In the genomic region with DNA sequence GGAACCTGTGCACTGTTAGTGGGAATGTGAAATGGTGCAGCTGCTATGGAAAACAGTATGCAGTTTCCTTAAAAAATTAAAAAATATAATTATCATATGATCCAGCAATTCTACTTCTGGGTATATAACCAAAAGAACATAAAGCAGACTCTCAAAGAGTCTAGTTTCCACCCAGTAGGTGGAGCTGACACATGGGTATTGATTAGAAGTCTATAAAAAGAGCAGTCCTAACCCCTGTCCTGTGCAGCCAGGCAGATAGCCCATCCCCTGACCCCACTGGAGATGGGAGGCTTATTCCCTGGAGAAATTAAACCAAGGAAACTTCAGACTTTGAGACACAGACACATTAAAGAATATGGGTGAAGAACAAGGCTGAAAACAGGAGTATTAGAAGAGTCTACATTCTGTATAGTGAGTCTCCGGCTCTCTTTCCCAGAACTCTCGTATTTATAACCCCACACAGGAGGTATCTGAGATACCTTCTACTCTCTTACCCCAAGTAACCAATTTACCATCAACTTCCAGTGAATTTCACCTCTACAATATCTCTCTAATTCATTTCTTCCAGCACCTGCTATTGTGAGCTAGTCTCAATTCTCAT, we compare ENCODE assay signal across 15 cellular contexts.
DNase-seq lines count a peak whose midpoint lies in the region; ATAC-seq, FAIRE-seq and TF ChIP-seq lines count a peak whose summit lies in the region.
"Had no signal": no experiment of that assay in that cellular context is flagged by ENCODE, and none has a peak within 500 bp of the region (broad histone marks: within the 10 kb centered on the region; RNA-seq: fewer than 3 reads in every experiment).

No MANE protein-coding gene starts in this region.

- no peaks in the 10 kb centered on the region; a peak in 1 of 5 replicates for H3K4me1 ChIP-seq in K562 (replicated peaks in 1 of 2; ENCODE audit: control insufficient read depth in 2 of 2, insufficient read depth in 2 of 2, low read length in 2 of 2)
- H3K4me1 ChIP-seq: gastroesophageal sphincter had no signal

- H3K27ac ChIP-seq in 22Rv1 (no peak overlapping the region), K562 (ENCODE audit: extremely low read depth, low read depth, low read length) (no peak overlapping the region)
- H3K27ac ChIP-seq: BLaER1 treated with 17β-estradiol and CSF1 and Interleukin-3, amounts not matched to agents 10 nM and 100 nM; gastroesophageal sphincter had no signal

- ATAC-seq in K562 (peak; percentile 84), HG03354 (IDR thresholded peaks at IDR 0.05; ENCODE audit: poor library complexity, severe bottlenecking, unreplicated experiment) (no peak)
- ATAC-seq: gastroesophageal sphincter; stimulated activated naive CD8-positive, alpha-beta T cell treated with anti-CD3 and anti-CD28 coated beads, Interleukin-15, Interleukin-2, amounts not matched to agents 100 U/mL and 50 U/mL, for 24 hours had no signal

- no peak for FAIRE-seq in K562 (lab: Jason Lieb, UNC)

- CTCF ChIA-PET in K562 (lab: Yijun Ruan, JAX; ENCODE audit: low intra/inter-chr PET ratio): interaction anchor here (1.0 kb wide), 1 partner anchor 157 kb away, joined by 4 read pairs; no protein-coding TSS in a partner anchor

- H3K27me3 ChIP-seq in GM06990 (replicated peaks; ENCODE audit: control insufficient read depth, insufficient read depth, low read length): no peaks in the 10 kb centered on the region
- no peaks in the 10 kb centered on the region for H3K27me3 ChIP-seq in K562 (ENCODE audit: control insufficient read depth in 2 of 2, insufficient read depth in 2 of 2, low read length in 2 of 2)
- H3K27me3 ChIP-seq: BLaER1 treated with 17β-estradiol and CSF1 and Interleukin-3, amounts not matched to agents 10 nM and 100 nM; gastroesophageal sphincter had no signal

- no peak for DNase-seq in GM06990 (ENCODE audit: extremely low read depth, insufficient read length)
- DNase-seq in NAMALWA (ENCODE audit: low spot score): peak; percentile 24
- peak in 2 of 4 experiments; percentile 15 to 21 for DNase-seq in K562 (ENCODE audit: extremely low read depth in 1 of 4, low spot score in 3 of 4)
- DNase-seq in occipital lobe (lab: John Stamatoyannopoulos, UW): no peak
- no peak for DNase-seq in stimulated activated CD4-positive, alpha-beta T cell treated with anti-CD3 and anti-CD28 coated beads, Interleukin-15, amount 100 ng/mL, for 24 hours
- no peak for DNase-seq in activated naive CD4-positive, alpha-beta T cell treated with anti-CD3 and anti-CD28 coated beads, Interleukin-2, amount 50 U/mL, for 16 hours
- DNase-seq: activated CD8-positive, alpha-beta memory T cell treated with anti-CD3 and anti-CD28 coated beads for 24 hours; activated naive CD8-positive, alpha-beta T cell treated with anti-CD3 and anti-CD28 coated beads for 36 hours; cortex of kidney; NCI-H187; stimulated activated naive CD8-positive, alpha-beta T cell treated with anti-CD3 and anti-CD28 coated beads, Interleukin-15, Interleukin-2, amounts not matched to agents 100 U/mL and 50 U/mL, for 24 hours had no signal

- 69% methylated on average over 2 of the region's 2 CpGs for WGBS in K562 (ENCODE audit: insufficient coverage, low coverage, missing lambda C conversion rate)

- no peak overlapping the region for H3K9ac ChIP-seq in K562 (ENCODE audit: insufficient read depth in 1 of 2, low read depth in 2 of 2, low read length in 2 of 2)
- H3K9ac ChIP-seq: BLaER1 treated with 17β-estradiol and CSF1 and Interleukin-3, amounts not matched to agents 10 nM and 100 nM had no signal

- H3K36me3 ChIP-seq in GM06990 (ENCODE audit: control insufficient read depth, insufficient read depth, low read length) (no peaks in the 10 kb centered on the region), K562 (ENCODE audit: control insufficient read depth, insufficient read depth, low read length) (no peaks in the 10 kb centered on the region)
- H3K36me3 ChIP-seq: BLaER1 treated with 17β-estradiol and CSF1 and Interleukin-3, amounts not matched to agents 10 nM and 100 nM; gastroesophageal sphincter had no signal

- no peak for TF ChIP-seq EP300 in K562 (IDR thresholded peaks at IDR 0.05; ENCODE audit: low read length)

- no peak for TF ChIP-seq POLR2A in K562 (conservative IDR thresholded peaks at IDR 0.05)

- no peak overlapping the region for H2AFZ ChIP-seq in K562 (ENCODE audit: low read depth, low read length)

- in situ Hi-C loops in K562 (cut with MboI): no loop called here

- BruUV-seq in K562 (replicated peaks; lab: Mats Ljungman, UMichigan): no TSS peak

- H3K4me2 ChIP-seq in K562 (ENCODE audit: insufficient read depth, low read length): no peak overlapping the region

- H4K20me1 ChIP-seq in K562 (replicated peaks; ENCODE audit: control insufficient read depth, insufficient read depth, low read length): no peaks in the 10 kb centered on the region
- H4K20me1 ChIP-seq: BLaER1 treated with 17β-estradiol and CSF1 and Interleukin-3, amounts not matched to agents 10 nM and 100 nM had no signal

- no peaks in the 10 kb centered on the region for H3K79me2 ChIP-seq in K562 (ENCODE audit: control insufficient read depth, insufficient read depth, low read length)

- TF ChIP-seq CTCF in 22Rv1 (IDR thresholded peaks at IDR 0.05) (peak; percentile 30), GM06990 (IDR thresholded peaks at IDR 0.05; ENCODE audit: insufficient read depth, low read length, poor library complexity, severe bottlenecking) (peak; percentile 20), K562 (IDR thresholded peaks at IDR 0.05 in 2 of 3, conservative IDR thresholded peaks at IDR 0.05 in 1 of 3; ENCODE audit: insufficient read depth in 2 of 3, low read depth in 1 of 3, low read length in 3 of 3) (peak; percentile 33 to 47 (median 42); a peak in 3 of 6 replicates)

- peak; percentile 45 to 53 for TF ChIP-seq RAD21 in K562 (CRISPR knock-in tag; conservative IDR thresholded peaks at IDR 0.05 in 1 of 2, IDR thresholded peaks at IDR 0.05 in 1 of 2)

- intact Hi-C loops in K562 (cut with micrococcal nuclease): loop anchor here (2.0 kb wide), 1 partner anchor 157 kb away; no protein-coding TSS in a partner anchor

- H3K9me3 ChIP-seq in K562 (replicated peaks; ENCODE audit: control insufficient read depth, insufficient read depth, low read depth, low read length): no peaks in the 10 kb centered on the region

- no peaks in the 10 kb centered on the region for H3K9me1 ChIP-seq in K562 (ENCODE audit: control insufficient read depth, insufficient read depth, low read length)

- POLR2A ChIA-PET in K562 (lab: Yijun Ruan, JAX): no interaction called here

- no peak overlapping the region for H3K4me3 ChIP-seq in GM06990 (replicated peaks; ENCODE audit: low read depth, low read length)
- no peak overlapping the region for H3K4me3 ChIP-seq in K562
- H3K4me3 ChIP-seq: BLaER1 treated with 17β-estradiol and CSF1 and Interleukin-3, amounts not matched to agents 10 nM and 100 nM; gastroesophageal sphincter had no signal

TF ChIP-seq in K562, 482 proteins besides CTCF, POLR2A, EP300 and RAD21:
- TF ChIP-seq NRF1 (conservative IDR thresholded peaks at IDR 0.05 in 1 of 2, IDR thresholded peaks at IDR 0.05 in 1 of 2) (no peak), PHB (CRISPR knock-in tag; IDR thresholded peaks at IDR 0.05) (no peak), STAG1 (CRISPR knock-in tag; IDR thresholded peaks at IDR 0.05; ENCODE audit: borderline replicate concordance) (no peak), TAL1 (IDR thresholded peaks at IDR 0.05) (no peak), FOXP1 (CRISPR knock-in tag; IDR thresholded peaks at IDR 0.05) (no peak), PYGO2 (tag; IDR thresholded peaks at IDR 0.05) (no peak), HNRNPL (IDR thresholded peaks at IDR 0.05; ENCODE audit: low read depth, low read length) (no peak), ZNF785 (CRISPR knock-in tag; IDR thresholded peaks at IDR 0.05) (no peak), SAFB2 (IDR thresholded peaks at IDR 0.05; ENCODE audit: borderline replicate concordance, low read depth, low read length, severe bottlenecking) (no peak), NCOA4 (IDR thresholded peaks at IDR 0.05; ENCODE audit: partially characterized antibody) (no peak), ZNF766 (CRISPR knock-in tag; conservative IDR thresholded peaks at IDR 0.05) (no peak), RBM34 (IDR thresholded peaks at IDR 0.05; ENCODE audit: borderline replicate concordance, insufficient read depth, low read length) (no peak), ZNF778 (CRISPR knock-in tag; IDR thresholded peaks at IDR 0.05) (no peak)
- TF ChIP-seq, protein P1, sequence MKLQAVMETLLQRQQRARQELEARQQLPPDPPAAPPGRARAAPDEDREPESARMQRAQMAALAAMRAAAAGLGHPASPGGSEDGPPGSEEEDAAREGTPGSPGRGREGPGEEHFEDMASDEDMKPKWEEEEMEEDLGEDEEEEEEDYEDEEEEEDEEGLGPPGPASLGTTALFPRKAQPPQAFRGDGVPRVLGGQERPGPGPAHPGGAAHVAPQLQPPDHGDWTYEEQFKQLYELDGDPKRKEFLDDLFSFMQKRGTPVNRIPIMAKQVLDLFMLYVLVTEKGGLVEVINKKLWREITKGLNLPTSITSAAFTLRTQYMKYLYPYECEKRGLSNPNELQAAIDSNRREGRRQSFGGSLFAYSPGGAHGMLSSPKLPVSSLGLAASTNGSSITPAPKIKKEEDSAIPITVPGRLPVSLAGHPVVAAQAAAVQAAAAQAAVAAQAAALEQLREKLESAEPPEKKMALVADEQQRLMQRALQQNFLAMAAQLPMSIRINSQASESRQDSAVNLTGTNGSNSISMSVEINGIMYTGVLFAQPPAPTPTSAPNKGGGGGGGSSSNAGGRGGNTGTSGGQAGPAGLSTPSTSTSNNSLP (IDR thresholded peaks at IDR 0.05; ENCODE audit: borderline replicate concordance, low read depth, low read length): no peak
